ENCODE assay signal across 1 cellular context in the genomic region with DNA sequence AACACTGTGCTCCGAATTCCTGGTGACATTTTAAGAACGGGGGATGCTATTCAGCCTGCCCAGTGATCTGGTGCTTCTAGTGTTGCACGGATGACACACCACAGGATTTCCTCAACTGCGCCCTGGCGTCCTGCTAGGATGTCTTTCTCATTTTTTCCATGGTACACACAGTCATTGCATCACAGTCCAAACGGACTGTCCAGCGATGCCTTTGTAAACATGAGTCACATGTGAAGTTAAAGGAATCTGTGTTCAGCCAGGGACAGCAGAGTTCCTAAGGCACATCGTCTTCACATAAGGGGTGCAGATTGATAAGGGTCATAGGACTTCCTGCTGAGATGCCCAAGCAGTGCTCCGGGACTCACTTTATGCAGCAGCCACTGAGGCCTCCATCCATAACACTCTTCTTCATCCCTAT.
TF ChIP-seq lines count a peak whose summit lies in the region.

No MANE protein-coding gene starts in this region.

TF ChIP-seq in HepG2, 621 proteins besides CTCF, POLR2A, EP300 and RAD21 (continued from another document and continues in another):
- TF ChIP-seq, protein P1, sequence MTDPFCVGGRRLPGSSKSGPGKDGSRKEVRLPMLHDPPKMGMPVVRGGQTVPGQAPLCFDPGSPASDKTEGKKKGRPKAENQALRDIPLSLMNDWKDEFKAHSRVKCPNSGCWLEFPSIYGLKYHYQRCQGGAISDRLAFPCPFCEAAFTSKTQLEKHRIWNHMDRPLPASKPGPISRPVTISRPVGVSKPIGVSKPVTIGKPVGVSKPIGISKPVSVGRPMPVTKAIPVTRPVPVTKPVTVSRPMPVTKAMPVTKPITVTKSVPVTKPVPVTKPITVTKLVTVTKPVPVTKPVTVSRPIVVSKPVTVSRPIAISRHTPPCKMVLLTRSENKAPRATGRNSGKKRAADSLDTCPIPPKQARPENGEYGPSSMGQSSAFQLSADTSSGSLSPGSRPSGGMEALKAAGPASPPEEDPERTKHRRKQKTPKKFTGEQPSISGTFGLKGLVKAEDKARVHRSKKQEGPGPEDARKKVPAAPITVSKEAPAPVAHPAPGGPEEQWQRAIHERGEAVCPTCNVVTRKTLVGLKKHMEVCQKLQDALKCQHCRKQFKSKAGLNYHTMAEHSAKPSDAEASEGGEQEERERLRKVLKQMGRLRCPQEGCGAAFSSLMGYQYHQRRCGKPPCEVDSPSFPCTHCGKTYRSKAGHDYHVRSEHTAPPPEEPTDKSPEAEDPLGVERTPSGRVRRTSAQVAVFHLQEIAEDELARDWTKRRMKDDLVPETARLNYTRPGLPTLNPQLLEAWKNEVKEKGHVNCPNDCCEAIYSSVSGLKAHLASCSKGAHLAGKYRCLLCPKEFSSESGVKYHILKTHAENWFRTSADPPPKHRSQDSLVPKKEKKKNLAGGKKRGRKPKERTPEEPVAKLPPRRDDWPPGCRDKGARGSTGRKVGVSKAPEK (CRISPR knock-in tag; IDR thresholded peaks at IDR 0.05; ENCODE audit: borderline replicate concordance), result no peak
- TF ChIP-seq ATF1 (CRISPR knock-in tag; IDR thresholded peaks at IDR 0.05) (no peak), U2AF2 (IDR thresholded peaks at IDR 0.05; ENCODE audit: low read depth, low read length) (no peak), CEBPB (IDR thresholded peaks at IDR 0.05; ENCODE audit: borderline replicate concordance, low read depth, low read length) (peak; percentile 99), PTBP1 (IDR thresholded peaks at IDR 0.05; ENCODE audit: low read depth, low read length, poor library complexity, severe bottlenecking) (no peak), SP2 (CRISPR knock-in tag; IDR thresholded peaks at IDR 0.05) (no peak), KLF16 (CRISPR knock-in tag; IDR thresholded peaks at IDR 0.05) (peak in 1 of 2 experiments; percentile 90; a peak in 2 of 4 replicates), SMC3 (IDR thresholded peaks at IDR 0.05; ENCODE audit: low read length) (peak; percentile 34; the same call in 1 of the 2 replicates), SALL1 (CRISPR knock-in tag; IDR thresholded peaks at IDR 0.05) (peak; percentile 92), BCL6 (CRISPR knock-in tag; IDR thresholded peaks at IDR 0.05) (peak; percentile 98), ZNF766 (CRISPR knock-in tag; IDR thresholded peaks at IDR 0.05; ENCODE audit: borderline replicate concordance) (no peak), DMAP1 (CRISPR knock-in tag; IDR thresholded peaks at IDR 0.05) (peak; percentile 43; the same call in 1 of the 2 replicates), EZH2 (conservative IDR thresholded peaks at IDR 0.05; ENCODE audit: low read depth, low read length) (no peak), KDM1A (CRISPR knock-in tag; IDR thresholded peaks at IDR 0.05) (peak; percentile 96), SCMH1 (CRISPR knock-in tag; IDR thresholded peaks at IDR 0.05; ENCODE audit: borderline replicate concordance) (no peak), XBP1 (CRISPR knock-in tag; IDR thresholded peaks at IDR 0.05) (no peak), ZSCAN20 (CRISPR knock-in tag; IDR thresholded peaks at IDR 0.05; ENCODE audit: borderline replicate concordance) (no peak), STAT5B (CRISPR knock-in tag; IDR thresholded peaks at IDR 0.05) (0 out of 2 replicates have a peak, but pooled peaks have one; percentile 33), ZNF224 (CRISPR knock-in tag; IDR thresholded peaks at IDR 0.05) (no peak), ZNF136 (CRISPR knock-in tag; IDR thresholded peaks at IDR 0.05; ENCODE audit: low read depth) (no peak), NBN (conservative IDR thresholded peaks at IDR 0.05) (no peak), SOX6 (IDR thresholded peaks at IDR 0.05) (no peak), SOX6 (CRISPR knock-in tag; IDR thresholded peaks at IDR 0.05) (peak; percentile 89), ZNF672 (CRISPR knock-in tag; IDR thresholded peaks at IDR 0.05) (no peak), WIZ (CRISPR knock-in tag; IDR thresholded peaks at IDR 0.05) (no peak), ZKSCAN5 (CRISPR knock-in tag; IDR thresholded peaks at IDR 0.05) (no peak), CENPT (CRISPR knock-in tag; IDR thresholded peaks at IDR 0.05; ENCODE audit: low read depth) (no peak), PITX1 (CRISPR knock-in tag; IDR thresholded peaks at IDR 0.05) (peak; percentile 64; the same call in 1 of the 2 replicates), KLF11 (CRISPR knock-in tag; IDR thresholded peaks at IDR 0.05) (peak; percentile 58; the same call in 1 of the 2 replicates)
- TF ChIP-seq, protein P2, sequence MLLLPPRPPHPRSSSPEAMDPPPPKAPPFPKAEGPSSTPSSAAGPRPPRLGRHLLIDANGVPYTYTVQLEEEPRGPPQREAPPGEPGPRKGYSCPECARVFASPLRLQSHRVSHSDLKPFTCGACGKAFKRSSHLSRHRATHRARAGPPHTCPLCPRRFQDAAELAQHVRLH (CRISPR knock-in tag; IDR thresholded peaks at IDR 0.05; ENCODE audit: borderline replicate concordance, low read depth), result peak; percentile 88; the same call in 1 of the 2 replicates
- TF ChIP-seq, protein P3, sequence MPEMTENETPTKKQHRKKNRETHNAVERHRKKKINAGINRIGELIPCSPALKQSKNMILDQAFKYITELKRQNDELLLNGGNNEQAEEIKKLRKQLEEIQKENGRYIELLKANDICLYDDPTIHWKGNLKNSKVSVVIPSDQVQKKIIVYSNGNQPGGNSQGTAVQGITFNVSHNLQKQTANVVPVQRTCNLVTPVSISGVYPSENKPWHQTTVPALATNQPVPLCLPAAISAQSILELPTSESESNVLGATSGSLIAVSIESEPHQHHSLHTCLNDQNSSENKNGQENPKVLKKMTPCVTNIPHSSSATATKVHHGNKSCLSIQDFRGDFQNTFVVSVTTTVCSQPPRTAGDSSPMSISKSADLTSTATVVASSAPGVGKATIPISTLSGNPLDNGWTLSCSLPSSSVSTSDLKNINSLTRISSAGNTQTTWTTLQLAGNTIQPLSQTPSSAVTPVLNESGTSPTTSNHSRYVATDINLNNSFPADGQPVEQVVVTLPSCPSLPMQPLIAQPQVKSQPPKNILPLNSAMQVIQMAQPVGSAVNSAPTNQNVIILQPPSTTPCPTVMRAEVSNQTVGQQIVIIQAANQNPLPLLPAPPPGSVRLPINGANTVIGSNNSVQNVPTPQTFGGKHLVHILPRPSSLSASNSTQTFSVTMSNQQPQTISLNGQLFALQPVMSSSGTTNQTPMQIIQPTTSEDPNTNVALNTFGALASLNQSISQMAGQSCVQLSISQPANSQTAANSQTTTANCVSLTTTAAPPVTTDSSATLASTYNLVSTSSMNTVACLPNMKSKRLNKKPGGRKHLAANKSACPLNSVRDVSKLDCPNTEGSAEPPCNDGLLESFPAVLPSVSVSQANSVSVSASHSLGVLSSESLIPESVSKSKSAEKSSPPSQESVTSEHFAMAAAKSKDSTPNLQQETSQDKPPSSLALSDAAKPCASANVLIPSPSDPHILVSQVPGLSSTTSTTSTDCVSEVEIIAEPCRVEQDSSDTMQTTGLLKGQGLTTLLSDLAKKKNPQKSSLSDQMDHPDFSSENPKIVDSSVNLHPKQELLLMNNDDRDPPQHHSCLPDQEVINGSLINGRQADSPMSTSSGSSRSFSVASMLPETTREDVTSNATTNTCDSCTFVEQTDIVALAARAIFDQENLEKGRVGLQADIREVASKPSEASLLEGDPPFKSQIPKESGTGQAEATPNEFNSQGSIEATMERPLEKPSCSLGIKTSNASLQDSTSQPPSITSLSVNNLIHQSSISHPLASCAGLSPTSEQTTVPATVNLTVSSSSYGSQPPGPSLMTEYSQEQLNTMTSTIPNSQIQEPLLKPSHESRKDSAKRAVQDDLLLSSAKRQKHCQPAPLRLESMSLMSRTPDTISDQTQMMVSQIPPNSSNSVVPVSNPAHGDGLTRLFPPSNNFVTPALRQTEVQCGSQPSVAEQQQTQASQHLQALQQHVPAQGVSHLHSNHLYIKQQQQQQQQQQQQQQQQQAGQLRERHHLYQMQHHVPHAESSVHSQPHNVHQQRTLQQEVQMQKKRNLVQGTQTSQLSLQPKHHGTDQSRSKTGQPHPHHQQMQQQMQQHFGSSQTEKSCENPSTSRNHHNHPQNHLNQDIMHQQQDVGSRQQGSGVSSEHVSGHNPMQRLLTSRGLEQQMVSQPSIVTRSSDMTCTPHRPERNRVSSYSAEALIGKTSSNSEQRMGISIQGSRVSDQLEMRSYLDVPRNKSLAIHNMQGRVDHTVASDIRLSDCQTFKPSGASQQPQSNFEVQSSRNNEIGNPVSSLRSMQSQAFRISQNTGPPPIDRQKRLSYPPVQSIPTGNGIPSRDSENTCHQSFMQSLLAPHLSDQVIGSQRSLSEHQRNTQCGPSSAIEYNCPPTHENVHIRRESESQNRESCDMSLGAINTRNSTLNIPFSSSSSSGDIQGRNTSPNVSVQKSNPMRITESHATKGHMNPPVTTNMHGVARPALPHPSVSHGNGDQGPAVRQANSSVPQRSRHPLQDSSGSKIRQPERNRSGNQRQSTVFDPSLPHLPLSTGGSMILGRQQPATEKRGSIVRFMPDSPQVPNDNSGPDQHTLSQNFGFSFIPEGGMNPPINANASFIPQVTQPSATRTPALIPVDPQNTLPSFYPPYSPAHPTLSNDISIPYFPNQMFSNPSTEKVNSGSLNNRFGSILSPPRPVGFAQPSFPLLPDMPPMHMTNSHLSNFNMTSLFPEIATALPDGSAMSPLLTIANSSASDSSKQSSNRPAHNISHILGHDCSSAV (CRISPR knock-in tag; IDR thresholded peaks at IDR 0.05; ENCODE audit: borderline replicate concordance), result no peak
- TF ChIP-seq, protein P4, sequence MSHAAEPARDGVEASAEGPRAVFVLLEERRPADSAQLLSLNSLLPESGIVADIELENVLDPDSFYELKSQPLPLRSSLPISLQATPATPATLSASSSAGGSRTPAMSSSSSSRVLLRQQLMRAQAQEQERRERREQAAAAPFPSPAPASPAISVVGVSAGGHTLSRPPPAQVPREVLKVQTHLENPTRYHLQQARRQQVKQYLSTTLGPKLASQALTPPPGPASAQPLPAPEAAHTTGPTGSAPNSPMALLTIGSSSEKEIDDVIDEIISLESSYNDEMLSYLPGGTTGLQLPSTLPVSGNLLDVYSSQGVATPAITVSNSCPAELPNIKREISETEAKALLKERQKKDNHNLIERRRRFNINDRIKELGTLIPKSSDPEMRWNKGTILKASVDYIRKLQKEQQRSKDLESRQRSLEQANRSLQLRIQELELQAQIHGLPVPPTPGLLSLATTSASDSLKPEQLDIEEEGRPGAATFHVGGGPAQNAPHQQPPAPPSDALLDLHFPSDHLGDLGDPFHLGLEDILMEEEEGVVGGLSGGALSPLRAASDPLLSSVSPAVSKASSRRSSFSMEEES (CRISPR knock-in tag; IDR thresholded peaks at IDR 0.05), result peak; percentile 97
- TF ChIP-seq, protein P5, sequence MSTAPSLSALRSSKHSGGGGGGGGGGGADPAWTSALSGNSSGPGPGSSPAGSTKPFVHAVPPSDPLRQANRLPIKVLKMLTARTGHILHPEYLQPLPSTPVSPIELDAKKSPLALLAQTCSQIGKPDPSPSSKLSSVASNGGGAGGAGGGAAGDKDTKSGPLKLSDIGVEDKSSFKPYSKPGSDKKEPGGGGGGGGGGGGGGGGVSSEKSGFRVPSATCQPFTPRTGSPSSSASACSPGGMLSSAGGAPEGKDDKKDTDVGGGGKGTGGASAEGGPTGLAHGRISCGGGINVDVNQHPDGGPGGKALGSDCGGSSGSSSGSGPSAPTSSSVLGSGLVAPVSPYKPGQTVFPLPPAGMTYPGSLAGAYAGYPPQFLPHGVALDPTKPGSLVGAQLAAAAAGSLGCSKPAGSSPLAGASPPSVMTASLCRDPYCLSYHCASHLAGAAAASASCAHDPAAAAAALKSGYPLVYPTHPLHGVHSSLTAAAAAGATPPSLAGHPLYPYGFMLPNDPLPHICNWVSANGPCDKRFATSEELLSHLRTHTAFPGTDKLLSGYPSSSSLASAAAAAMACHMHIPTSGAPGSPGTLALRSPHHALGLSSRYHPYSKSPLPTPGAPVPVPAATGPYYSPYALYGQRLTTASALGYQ (CRISPR knock-in tag; IDR thresholded peaks at IDR 0.05), result no peak
- TF ChIP-seq, protein P6, sequence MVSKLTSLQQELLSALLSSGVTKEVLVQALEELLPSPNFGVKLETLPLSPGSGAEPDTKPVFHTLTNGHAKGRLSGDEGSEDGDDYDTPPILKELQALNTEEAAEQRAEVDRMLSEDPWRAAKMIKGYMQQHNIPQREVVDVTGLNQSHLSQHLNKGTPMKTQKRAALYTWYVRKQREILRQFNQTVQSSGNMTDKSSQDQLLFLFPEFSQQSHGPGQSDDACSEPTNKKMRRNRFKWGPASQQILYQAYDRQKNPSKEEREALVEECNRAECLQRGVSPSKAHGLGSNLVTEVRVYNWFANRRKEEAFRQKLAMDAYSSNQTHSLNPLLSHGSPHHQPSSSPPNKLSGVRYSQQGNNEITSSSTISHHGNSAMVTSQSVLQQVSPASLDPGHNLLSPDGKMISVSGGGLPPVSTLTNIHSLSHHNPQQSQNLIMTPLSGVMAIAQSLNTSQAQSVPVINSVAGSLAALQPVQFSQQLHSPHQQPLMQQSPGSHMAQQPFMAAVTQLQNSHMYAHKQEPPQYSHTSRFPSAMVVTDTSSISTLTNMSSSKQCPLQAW (CRISPR knock-in tag; IDR thresholded peaks at IDR 0.05), result peak; percentile 63
- TF ChIP-seq, protein P7, sequence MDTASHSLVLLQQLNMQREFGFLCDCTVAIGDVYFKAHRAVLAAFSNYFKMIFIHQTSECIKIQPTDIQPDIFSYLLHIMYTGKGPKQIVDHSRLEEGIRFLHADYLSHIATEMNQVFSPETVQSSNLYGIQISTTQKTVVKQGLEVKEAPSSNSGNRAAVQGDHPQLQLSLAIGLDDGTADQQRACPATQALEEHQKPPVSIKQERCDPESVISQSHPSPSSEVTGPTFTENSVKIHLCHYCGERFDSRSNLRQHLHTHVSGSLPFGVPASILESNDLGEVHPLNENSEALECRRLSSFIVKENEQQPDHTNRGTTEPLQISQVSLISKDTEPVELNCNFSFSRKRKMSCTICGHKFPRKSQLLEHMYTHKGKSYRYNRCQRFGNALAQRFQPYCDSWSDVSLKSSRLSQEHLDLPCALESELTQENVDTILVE (CRISPR knock-in tag; IDR thresholded peaks at IDR 0.05), result peak; percentile 89
- TF ChIP-seq, protein P8, sequence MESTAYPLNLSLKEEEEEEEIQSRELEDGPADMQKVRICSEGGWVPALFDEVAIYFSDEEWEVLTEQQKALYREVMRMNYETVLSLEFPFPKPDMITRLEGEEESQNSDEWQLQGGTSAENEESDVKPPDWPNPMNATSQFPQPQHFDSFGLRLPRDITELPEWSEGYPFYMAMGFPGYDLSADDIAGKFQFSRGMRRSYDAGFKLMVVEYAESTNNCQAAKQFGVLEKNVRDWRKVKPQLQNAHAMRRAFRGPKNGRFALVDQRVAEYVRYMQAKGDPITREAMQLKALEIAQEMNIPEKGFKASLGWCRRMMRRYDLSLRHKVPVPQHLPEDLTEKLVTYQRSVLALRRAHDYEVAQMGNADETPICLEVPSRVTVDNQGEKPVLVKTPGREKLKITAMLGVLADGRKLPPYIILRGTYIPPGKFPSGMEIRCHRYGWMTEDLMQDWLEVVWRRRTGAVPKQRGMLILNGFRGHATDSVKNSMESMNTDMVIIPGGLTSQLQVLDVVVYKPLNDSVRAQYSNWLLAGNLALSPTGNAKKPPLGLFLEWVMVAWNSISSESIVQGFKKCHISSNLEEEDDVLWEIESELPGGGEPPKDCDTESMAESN (CRISPR knock-in tag; conservative IDR thresholded peaks at IDR 0.05), result peak; percentile 85
- TF ChIP-seq, protein P9, sequence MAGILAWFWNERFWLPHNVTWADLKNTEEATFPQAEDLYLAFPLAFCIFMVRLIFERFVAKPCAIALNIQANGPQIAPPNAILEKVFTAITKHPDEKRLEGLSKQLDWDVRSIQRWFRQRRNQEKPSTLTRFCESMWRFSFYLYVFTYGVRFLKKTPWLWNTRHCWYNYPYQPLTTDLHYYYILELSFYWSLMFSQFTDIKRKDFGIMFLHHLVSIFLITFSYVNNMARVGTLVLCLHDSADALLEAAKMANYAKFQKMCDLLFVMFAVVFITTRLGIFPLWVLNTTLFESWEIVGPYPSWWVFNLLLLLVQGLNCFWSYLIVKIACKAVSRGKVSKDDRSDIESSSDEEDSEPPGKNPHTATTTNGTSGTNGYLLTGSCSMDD (CRISPR knock-in tag; IDR thresholded peaks at IDR 0.05), result no peak
- TF ChIP-seq, protein P10, sequence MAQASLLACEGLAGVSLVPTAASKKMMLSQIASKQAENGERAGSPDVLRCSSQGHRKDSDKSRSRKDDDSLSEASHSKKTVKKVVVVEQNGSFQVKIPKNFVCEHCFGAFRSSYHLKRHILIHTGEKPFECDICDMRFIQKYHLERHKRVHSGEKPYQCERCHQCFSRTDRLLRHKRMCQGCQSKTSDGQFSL (CRISPR knock-in tag; IDR thresholded peaks at IDR 0.05), result no peak
